16 cellular contexts compared by ENCODE assay signal in genomic region chr1:227869851-227870305, GRCh38. TPM values are rescaled to one million over a fixed set of nuclear protein-coding genes. Genes with fewer than 3 reads are reported as not detected.
DNase-seq lines count a peak whose midpoint lies in the region; ATAC-seq, FAIRE-seq and TF ChIP-seq lines count a peak whose summit lies in the region.
"Had no signal": no experiment of that assay in that cellular context is flagged by ENCODE, and none has a peak within 500 bp of the region (broad histone marks: within the 10 kb centered on the region; RNA-seq: fewer than 3 reads in every experiment).

No MANE protein-coding gene starts in this region.

- intact Hi-C loops in activated naive CD4-positive, alpha-beta T cell treated with anti-CD3 and anti-CD28 coated beads for 36 hours (cut with micrococcal nuclease), result loop anchor here (5.0 kb wide), 1 partner anchor 63 kb away; no protein-coding TSS in a partner anchor

- H3K27me3 ChIP-seq in bronchial epithelial cell (ENCODE audit: control insufficient read depth, insufficient read depth, low read length), result no peaks in the 10 kb centered on the region
- H3K27me3 ChIP-seq: esophagus muscularis mucosa, sigmoid colon had no signal

- H3K27ac Mint-ChIP-seq in activated naive CD4-positive, alpha-beta T cell treated with anti-CD3 and anti-CD28 coated beads for 36 hours, result no peak overlapping the region
- H3K27ac Mint-ChIP-seq: GM23338, nephron had no signal

- peak; percentile 79 for FAIRE-seq in bronchial epithelial cell (lab: Jason Lieb, UNC)
- FAIRE-seq: keratinocyte had no signal

- no peak overlapping the region for H3K4me3 ChIP-seq in bronchial epithelial cell (ENCODE audit: low read depth, low read length)
- H3K4me3 ChIP-seq: esophagus muscularis mucosa, GM23338, sigmoid colon, transverse colon had no signal

- peaks cover 29% of the 10 kb centered on the region for H3K4me1 Mint-ChIP-seq in activated naive CD4-positive, alpha-beta T cell treated with anti-CD3 and anti-CD28 coated beads for 36 hours (ENCODE audit: low read depth)
- H3K4me1 Mint-ChIP-seq: GM23338 had no signal

- no peak for ATAC-seq in HG03045 (IDR thresholded peaks at IDR 0.05; ENCODE audit: unreplicated experiment)
- ATAC-seq: GM23338 had no signal

- no peaks in the 10 kb centered on the region for H3K27me3 Mint-ChIP-seq in activated naive CD4-positive, alpha-beta T cell treated with anti-CD3 and anti-CD28 coated beads for 36 hours (ENCODE audit: low read depth)

- H3K36me3 Mint-ChIP-seq in activated naive CD4-positive, alpha-beta T cell treated with anti-CD3 and anti-CD28 coated beads for 36 hours (ENCODE audit: low read depth), result no peaks in the 10 kb centered on the region

- H3K9me3 Mint-ChIP-seq in activated naive CD4-positive, alpha-beta T cell treated with anti-CD3 and anti-CD28 coated beads for 36 hours, result peaks cover 5% of the 10 kb centered on the region

- no peak overlapping the region for H3K4me3 Mint-ChIP-seq in activated naive CD4-positive, alpha-beta T cell treated with anti-CD3 and anti-CD28 coated beads for 36 hours
- H3K4me3 Mint-ChIP-seq: GM23338, nephron had no signal

- CTCF ChIA-PET in activated naive CD4-positive, alpha-beta T cell treated with anti-CD3 and anti-CD28 coated beads for 36 hours (lab: Charles Lee), result interaction anchor here (0.9 kb wide), 1 partner anchor 84 kb away, joined by 3 read pairs; no protein-coding TSS in a partner anchor

- H3K36me3 ChIP-seq in bronchial epithelial cell (ENCODE audit: control insufficient read depth, insufficient read depth, low read length), result no peaks in the 10 kb centered on the region
- H3K36me3 ChIP-seq: esophagus muscularis mucosa, sigmoid colon, transverse colon had no signal

- TF ChIP-seq CTCF in bronchial epithelial cell (IDR thresholded peaks at IDR 0.05; ENCODE audit: insufficient read depth, low read length, severe bottlenecking), result no peak

- peak; percentile 52 for DNase-seq in activated naive CD4-positive, alpha-beta T cell treated with anti-CD3 and anti-CD28 coated beads for 36 hours
- DNase-seq in activated naive CD4-positive, alpha-beta T cell treated with Interleukin-2 at 50 U/mL for 16 hours, result no peak
- DNase-seq in NCI-H2196 treated with DMSO at 0.1 percent for 48 hours (lab: John Stamatoyannopoulos, UW; ENCODE audit: unreplicated experiment), result peak; percentile 85
- no peak for DNase-seq in bronchial epithelial cell (ENCODE audit: low read depth)
- DNase-seq in stromal cell of bone marrow (ENCODE audit: low read depth), result peak; percentile 21
- DNase-seq in NCI-H1436 (lab: John Stamatoyannopoulos, UW), result no peak
- no peak for DNase-seq in NCI-H1417 (lab: John Stamatoyannopoulos, UW)
- DNase-seq: AML-193, NCI-H1694, sigmoid colon, transverse colon had no signal

RNA-seq across cellular contexts. Expression of gene PRSS38, which starts 54.4 kb away (rescaled TPM):
- not detected for total RNA-seq in activated naive CD4-positive, alpha-beta T cell treated with anti-CD3 and anti-CD28 coated beads for 36 hours
- total RNA-seq in bronchial epithelial cell, result not detected in 2 replicates
- total RNA-seq: esophagus muscularis mucosa, GM23338, sigmoid colon, transverse colon had no signal

Comparison
In these comparisons a context has a peak if more than half of its experiments do, and no peak if none do; other contexts are left out.
1. DNase-seq: peak in activated naive CD4-positive, alpha-beta T cell treated with anti-CD3 and anti-CD28 coated beads for 36 hours (single experiment), NCI-H2196 treated with DMSO at 0.1 percent for 48 hours (single experiment) and stromal cell of bone marrow (single experiment); none in activated naive CD4-positive, alpha-beta T cell treated with Interleukin-2 at 50 U/mL for 16 hours (single experiment), bronchial epithelial cell (single experiment), NCI-H1436 (single experiment) and NCI-H1417 (0 of 3).